ENCODE assay signal across 8 cellular contexts in genomic region chr17:16491703-16492612, GRCh38.
DNase-seq lines count a peak whose midpoint lies in the region; ATAC-seq and FAIRE-seq lines count a peak whose summit lies in the region.

A gene with protein sequence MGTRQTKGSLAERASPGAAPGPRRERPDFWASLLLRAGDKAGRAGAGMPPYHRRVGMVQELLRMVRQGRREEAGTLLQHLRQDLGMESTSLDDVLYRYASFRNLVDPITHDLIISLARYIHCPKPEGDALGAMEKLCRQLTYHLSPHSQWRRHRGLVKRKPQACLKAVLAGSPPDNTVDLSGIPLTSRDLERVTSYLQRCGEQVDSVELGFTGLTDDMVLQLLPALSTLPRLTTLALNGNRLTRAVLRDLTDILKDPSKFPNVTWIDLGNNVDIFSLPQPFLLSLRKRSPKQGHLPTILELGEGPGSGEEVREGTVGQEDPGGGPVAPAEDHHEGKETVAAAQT (minus strand): TSS chr17:16492193. CDS start chr17:16491990, 203 bp downstream.

- FAIRE-seq in HTR-8/SVneo (lab: Jason Lieb, UNC) = peak; percentile 85

- DNase-seq in ELR (ENCODE audit: low read depth) (peak; percentile 62), HTR-8/SVneo (ENCODE audit: insufficient read length, low spot score) (peak; percentile 71), T-helper 9 cell (peak; percentile 41), T47D (ENCODE audit: low read depth in 1 of 2, low spot score in 1 of 2) (peak; percentile 27 to 61), islet precursor cell (peak; percentile 80), NK-92 (lab: John Stamatoyannopoulos, UW; ENCODE audit: unreplicated experiment) (no peak)
- peak; percentile 65 for DNase-seq in stimulated activated CD4-positive, alpha-beta T cell treated with anti-CD3 and anti-CD28 coated beads, Interleukin-15, amount 100 ng/mL, for 24 hours

- in situ Hi-C loops in T47D (cut with HindIII; ENCODE audit: low pct_unique_long_range_greater_than_20kb, low sequenced_read_pairs) = no loop called here

- ATAC-seq in HG03280 (IDR thresholded peaks at IDR 0.05; ENCODE audit: unreplicated experiment) = no peak
